In genomic region chr4:139036885-139037284, GRCh38 we compare ENCODE assay signal across 25 cellular contexts.
"Had no signal": no experiment of that assay in that cellular context is flagged by ENCODE, and none has a peak within 500 bp of the region (broad histone marks: within the 10 kb centered on the region; RNA-seq: fewer than 3 reads in every experiment).

No MANE protein-coding gene starts in this region.

- H3K36me3 Mint-ChIP-seq: activated naive CD4-positive, alpha-beta T cell treated with anti-CD3 and anti-CD28 coated beads, Interleukin-2, amount 50 U/mL, for 72 hours had no signal

- H3K27me3 ChIP-seq: breast epithelium, colonic mucosa had no signal

- H3K36me3 ChIP-seq: breast epithelium, colonic mucosa had no signal

- DNase-seq: activated B cell treated with CpG ODN at 0.5 μM for 24 hours; activated CD4-positive, alpha-beta T cell treated with anti-CD3 and anti-CD28 coated beads for 1 hour; activated CD4-positive, alpha-beta T cell treated with anti-CD3 and anti-CD28 coated beads, Interleukin-2, amount 10 ng/mL, durations not matched to agents 24 days and 14 days; activated CD4-positive, alpha-beta T cell treated with anti-CD3 and anti-CD28 coated beads, Interleukin-2, amount 50 U/mL, for 48 hours; activated CD8-positive, alpha-beta memory T cell treated with anti-CD3 and anti-CD28 coated beads, Interleukin-2, amount 10 ng/mL, durations not matched to agents 7 days and 5 days; activated effector memory CD4-positive, alpha-beta T cell treated with anti-CD3 and anti-CD28 coated beads, Interleukin-2, amount 50 U/mL, for 16 hours; activated naive CD4-positive, alpha-beta T cell treated with Interleukin-2 at 50 U/mL for 16 hours; activated T-cell treated with anti-CD3 and anti-CD28 coated beads, Interleukin-2, amount 50 U/mL, for 24 hours; anterior cingulate cortex; caudate nucleus; colonic mucosa; Karpas-422; NCI-H1048; NCI-H146; NCI-H1930; NCI-H2171 treated with DMSO at 0.1 percent for 48 hours; NCI-H226; NCI-H526; PC-3; SIG-M5; T-helper 17 cell; T-helper 9 cell had no signal

- H3K4me3 ChIP-seq: breast epithelium, colonic mucosa had no signal

- H3K9me3 Mint-ChIP-seq: activated B cell treated with CpG ODN at 0.5 μM for 24 hours; activated CD4-positive, alpha-beta T cell treated with anti-CD3 and anti-CD28 coated beads, Interleukin-2, amount 10 ng/mL, durations not matched to agents 24 days and 14 days; activated naive CD4-positive, alpha-beta T cell treated with anti-CD3 and anti-CD28 coated beads, Interleukin-2, amount 50 U/mL, for 72 hours; activated T-cell treated with anti-CD3 and anti-CD28 coated beads, Interleukin-2, amount 50 U/mL, for 24 hours; activated T-helper 1 cell treated with anti-CD3 and anti-CD28 coated beads, Interleukin-12 subunit alpha, Interleukin-12 subunit beta, Interleukin-2, Interleukin-4 antibody, amounts not matched to agents 30 ng/mL and 10 ng/mL and 1 ng/mL, durations not matched to agents 14 hours and 24 hours and 36 hours had no signal

- H3K4me1 ChIP-seq: breast epithelium, colonic mucosa had no signal

- H3K27me3 Mint-ChIP-seq: activated B cell treated with CpG ODN at 0.5 μM for 24 hours; activated CD4-positive, alpha-beta T cell treated with anti-CD3 and anti-CD28 coated beads, Interleukin-2, amount 10 ng/mL, durations not matched to agents 24 days and 14 days; activated CD8-positive, alpha-beta memory T cell treated with anti-CD3 and anti-CD28 coated beads, Interleukin-2, amount 10 ng/mL, durations not matched to agents 7 days and 5 days; activated T-cell treated with anti-CD3 and anti-CD28 coated beads, Interleukin-2, amount 50 U/mL, for 24 hours; T-helper 17 cell had no signal

- H3K27ac Mint-ChIP-seq: activated B cell treated with CpG ODN at 0.5 μM for 24 hours; activated CD4-positive, alpha-beta T cell treated with anti-CD3 and anti-CD28 coated beads, Interleukin-2, amount 10 ng/mL, durations not matched to agents 24 days and 14 days; activated CD8-positive, alpha-beta memory T cell treated with anti-CD3 and anti-CD28 coated beads, Interleukin-2, amount 10 ng/mL, durations not matched to agents 7 days and 5 days; activated T-cell treated with anti-CD3 and anti-CD28 coated beads, Interleukin-2, amount 50 U/mL, for 24 hours; activated T-helper 1 cell treated with anti-CD3 and anti-CD28 coated beads, Interleukin-12 subunit alpha, Interleukin-12 subunit beta, Interleukin-2, Interleukin-4 antibody, amounts not matched to agents 30 ng/mL and 10 ng/mL and 1 ng/mL, durations not matched to agents 14 hours and 24 hours and 36 hours had no signal

- H3K27ac ChIP-seq: breast epithelium, colonic mucosa had no signal

- ATAC-seq: activated CD8-positive, alpha-beta memory T cell treated with anti-CD3 and anti-CD28 coated beads, Interleukin-2, amount 10 ng/mL, durations not matched to agents 7 days and 5 days; activated naive CD4-positive, alpha-beta T cell treated with anti-CD3 and anti-CD28 coated beads, Interleukin-2, amount 50 U/mL, for 72 hours; PC-3; T-helper 17 cell had no signal

- H3K4me3 Mint-ChIP-seq: activated B cell treated with CpG ODN at 0.5 μM for 24 hours; activated CD4-positive, alpha-beta T cell treated with anti-CD3 and anti-CD28 coated beads, Interleukin-2, amount 10 ng/mL, durations not matched to agents 24 days and 14 days; activated CD8-positive, alpha-beta memory T cell treated with anti-CD3 and anti-CD28 coated beads, Interleukin-2, amount 10 ng/mL, durations not matched to agents 7 days and 5 days; activated T-cell treated with anti-CD3 and anti-CD28 coated beads, Interleukin-2, amount 50 U/mL, for 24 hours; activated T-helper 1 cell treated with anti-CD3 and anti-CD28 coated beads, Interleukin-12 subunit alpha, Interleukin-12 subunit beta, Interleukin-2, Interleukin-4 antibody, amounts not matched to agents 30 ng/mL and 10 ng/mL and 1 ng/mL, durations not matched to agents 14 hours and 24 hours and 36 hours; T-helper 17 cell had no signal

- H3K9me3 ChIP-seq: breast epithelium, colonic mucosa had no signal
